Comparison of ENCODE assay signal across 23 cellular contexts in the genomic region with DNA sequence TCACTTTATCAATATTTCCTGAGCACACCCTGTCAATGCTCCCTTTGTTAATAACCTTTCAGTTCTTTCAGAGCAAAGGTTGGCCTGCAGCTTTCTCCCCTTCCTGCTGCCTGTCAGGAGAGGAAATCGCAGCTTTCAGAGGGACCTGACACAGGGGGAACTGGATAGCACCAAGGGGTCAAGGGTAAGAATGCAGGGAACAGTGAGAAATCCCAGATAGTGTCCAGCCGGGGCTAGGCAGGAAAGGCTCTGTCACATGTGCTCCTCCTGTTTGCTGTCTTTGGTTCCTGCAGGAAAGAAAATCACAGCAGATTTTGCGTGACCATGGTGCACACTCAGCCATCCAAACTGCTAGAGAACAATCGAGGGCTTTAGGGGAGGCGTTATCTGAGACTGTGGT.
DNase-seq lines count a peak whose midpoint lies in the region; ATAC-seq, FAIRE-seq and TF ChIP-seq lines count a peak whose summit lies in the region.
"Had no signal": no experiment of that assay in that cellular context is flagged by ENCODE, and none has a peak within 500 bp of the region (broad histone marks: within the 10 kb centered on the region; RNA-seq: fewer than 3 reads in every experiment).

No MANE protein-coding gene starts in this region.

- H3K4me1 ChIP-seq in right cardiac atrium (ENCODE audit: control insufficient read depth, insufficient read depth, low read length) (peaks cover 23% of the 10 kb centered on the region), right atrium auricular region (peaks cover 0 to 64% of the 10 kb centered on the region in 2 donors), endothelial cell of umbilical vein (ENCODE audit: control insufficient read depth, extremely low read depth, insufficient read depth, low read length) (peaks cover 79% of the 10 kb centered on the region), mesendoderm (ENCODE audit: control insufficient read depth, low read depth, low read length) (peaks cover 18% of the 10 kb centered on the region), upper lobe of right lung (peaks cover 64% of the 10 kb centered on the region), tibial artery (peaks cover 0 to 41% (median 19%) of the 10 kb centered on the region in 4 donors)

- H2BK120ac ChIP-seq in mesendoderm (ENCODE audit: low read depth, low read length): no peak overlapping the region

- CTCF ChIA-PET in endothelial cell of umbilical vein (lab: Charles Lee): interaction anchor here (1.9 to 2.1 kb wide), 2 partner anchors 31 to 90 kb away, joined by 5 to 10 read pairs; no protein-coding TSS in a partner anchor

- no peak overlapping the region for H3K23ac ChIP-seq in mesendoderm (ENCODE audit: low read length)

- H4K20me1 ChIP-seq in endothelial cell of umbilical vein (replicated peaks; ENCODE audit: control insufficient read depth, extremely low read depth, insufficient read depth, low read length): no peaks in the 10 kb centered on the region

- peak overlapping the region; percentile 66 for H3K56ac ChIP-seq in mesendoderm (ENCODE audit: low read length)

- dilution Hi-C loops in endothelial cell of umbilical vein (cut with MboI; ENCODE audit: extremely low pct_ligation_motif_present, low sequenced_read_pairs): no loop called here

- peak overlapping the region; percentile 58 for H2BK5ac ChIP-seq in mesendoderm (ENCODE audit: low read length)

- intact Hi-C loops in right cardiac atrium (cut with DNase I) (no loop called here), endothelial cell of umbilical vein (cut with micrococcal nuclease) (loop anchor here (1.0 to 10.0 kb wide), 12 partner anchors 31 to 1653 kb away; a partner anchor contains a TSS), upper lobe of right lung (cut with DNase I) (no loop called here), tibial artery (cut with DNase I; ENCODE audit: low total_unique reads) (no loop called here)

- no peaks in the 10 kb centered on the region for H3K79me1 ChIP-seq in mesendoderm (ENCODE audit: low read length)

- H3K79me2 ChIP-seq in endothelial cell of umbilical vein (ENCODE audit: control insufficient read depth, insufficient read depth, low read length): no peaks in the 10 kb centered on the region
- H3K79me2 ChIP-seq in mesendoderm (ENCODE audit: control insufficient read depth, insufficient read depth, low read length): no peaks in the 10 kb centered on the region

- TF ChIP-seq POLR2A in endothelial cell of umbilical vein (IDR thresholded peaks at IDR 0.05; ENCODE audit: low read depth, low read length): peak; percentile 73

- WGBS in right cardiac atrium: 20% methylated on average over 5 of the region's 5 CpGs
- WGBS in mesendoderm (ENCODE audit: extremely low coverage, insufficient coverage, low lambda C conversion rate): no CpG with 5 or more reads among the region's 5 CpGs

- peak overlapping the region; percentile 12 for H3K18ac ChIP-seq in mesendoderm (ENCODE audit: low read length)

- FAIRE-seq in endothelial cell of umbilical vein (lab: Jason Lieb, UNC): peak; percentile 98
- FAIRE-seq: bronchial epithelial cell, frontal cortex had no signal

- ATAC-seq in right cardiac atrium (peak; percentile 67 to 75), upper lobe of right lung (peak; percentile 56)
- ATAC-seq: sciatic nerve; stimulated activated memory B cell treated with anti-CD40 and anti-IgM and Interleukin-4, amounts not matched to agents 10 μg/mL and 1 μg/mL and 100 μg/mL, for 72 hours had no signal

- H3K9me1 ChIP-seq in endothelial cell of umbilical vein (replicated peaks; ENCODE audit: control insufficient read depth, extremely low read depth, insufficient read depth, low read length): no peaks in the 10 kb centered on the region

- H3K27me3 ChIP-seq in right cardiac atrium (ENCODE audit: control insufficient read depth, insufficient read depth): no peaks in the 10 kb centered on the region
- H3K27me3 ChIP-seq in right atrium auricular region: no peaks in the 10 kb centered on the region
- no peaks in the 10 kb centered on the region for H3K27me3 ChIP-seq in endothelial cell of umbilical vein (ENCODE audit: control insufficient read depth in 2 of 2, insufficient read depth in 2 of 2, low read length in 2 of 2)
- no peaks in the 10 kb centered on the region for H3K27me3 ChIP-seq in mesendoderm (ENCODE audit: insufficient read depth, low read length, poor library complexity)
- H3K27me3 ChIP-seq in upper lobe of right lung: no peaks in the 10 kb centered on the region
- no peaks in the 10 kb centered on the region for H3K27me3 ChIP-seq in tibial artery

- no peak overlapping the region for H4K5ac ChIP-seq in mesendoderm (ENCODE audit: low read length)

- no peak overlapping the region for H2AFZ ChIP-seq in endothelial cell of umbilical vein (ENCODE audit: low read depth, low read length)
- H2AFZ ChIP-seq: GM23248 had no signal

- H2AK5ac ChIP-seq in mesendoderm (ENCODE audit: low read length): no peak overlapping the region

- no peak overlapping the region for H2BK15ac ChIP-seq in mesendoderm (replicated peaks; ENCODE audit: low read depth)

- H3K9ac ChIP-seq in endothelial cell of umbilical vein (replicated peaks; ENCODE audit: extremely low read depth, insufficient read depth, low read length): peak overlapping the region; percentile 22
- no peak overlapping the region for H3K9ac ChIP-seq in mesendoderm (ENCODE audit: low read length)
- H3K9ac ChIP-seq: GM23248 had no signal

- H3K4me2 ChIP-seq in endothelial cell of umbilical vein (ENCODE audit: insufficient read depth, low read length) (peak overlapping the region; percentile 59), mesendoderm (ENCODE audit: low read length) (no peak overlapping the region)

- DNase-seq in right cardiac atrium (peak in 1 of 3 donors; percentile 47), right atrium auricular region (ENCODE audit: low spot score) (no peak), endothelial cell of umbilical vein (ENCODE audit: low read depth, low spot score) (peak; percentile 99), mesendoderm (peak; percentile 62), upper lobe of right lung (no peak), tibial artery (no peak), NCI-H128 (lab: John Stamatoyannopoulos, UW; ENCODE audit: unreplicated experiment) (no peak), inferior parietal cortex (ENCODE audit: extremely low spot score) (no peak)
- DNase-seq: activated CD4-positive, alpha-beta T cell treated with anti-CD3 and anti-CD28 coated beads, Interleukin-2, amount 50 U/mL, for 4 hours; activated CD8-positive, alpha-beta memory T cell treated with anti-CD3 and anti-CD28 coated beads, Interleukin-2, amount 50 U/mL, for 48 hours; activated effector memory CD4-positive, alpha-beta T cell treated with anti-CD3 and anti-CD28 coated beads, Interleukin-2, amount 50 U/mL, for 16 hours; GDM1; GM23248; NCI-H146; NCI-H2171 treated with DMSO at 0.1 percent for 48 hours; SIG-M5 had no signal

- H3K36me3 ChIP-seq in right atrium auricular region (no peaks in the 10 kb centered on the region), endothelial cell of umbilical vein (ENCODE audit: control insufficient read depth in 2 of 2, extremely low read depth in 1 of 2, insufficient read depth in 2 of 2, low read length in 2 of 2) (no peaks in the 10 kb centered on the region), mesendoderm (ENCODE audit: control insufficient read depth, insufficient read depth, low read length) (no peaks in the 10 kb centered on the region), upper lobe of right lung (no peaks in the 10 kb centered on the region), tibial artery (no peaks in the 10 kb centered on the region)
- H3K36me3 ChIP-seq: thoracic aorta had no signal

- no peak overlapping the region for H3K4ac ChIP-seq in mesendoderm (ENCODE audit: low read depth, low read length)

- H3K4me3 ChIP-seq in right cardiac atrium (ENCODE audit: low read length) (no peak overlapping the region), right atrium auricular region (no peak overlapping the region), endothelial cell of umbilical vein (replicated peaks in 1 of 3; ENCODE audit: insufficient read depth in 1 of 3, low read depth in 1 of 3, low read length in 3 of 3) (no peak overlapping the region), mesendoderm (ENCODE audit: low read length) (no peak overlapping the region), upper lobe of right lung (no peak overlapping the region), tibial artery (no peak overlapping the region)
- H3K4me3 ChIP-seq: GM23248, thoracic aorta had no signal

- no peak overlapping the region for H4K8ac ChIP-seq in mesendoderm (ENCODE audit: low read depth, low read length)

- no peak overlapping the region for H3K27ac ChIP-seq in right cardiac atrium (ENCODE audit: low read length)
- H3K27ac ChIP-seq in right atrium auricular region: peak overlapping the region in 1 of 2 donors; percentile 52
- peak overlapping the region; percentile 86 for H3K27ac ChIP-seq in endothelial cell of umbilical vein (ENCODE audit: insufficient read depth, low read depth, low read length)
- no peak overlapping the region for H3K27ac ChIP-seq in mesendoderm (ENCODE audit: low read depth, low read length)
- no peak overlapping the region for H3K27ac ChIP-seq in upper lobe of right lung
- no peak overlapping the region for H3K27ac ChIP-seq in tibial artery
- H3K27ac ChIP-seq: epithelial cell of prostate, GM23248, HL-60, thoracic aorta had no signal

- TF ChIP-seq CTCF in right atrium auricular region (IDR thresholded peaks at IDR 0.05) (no peak), endothelial cell of umbilical vein (IDR thresholded peaks at IDR 0.05; ENCODE audit: extremely low read depth in 1 of 2, insufficient read depth in 1 of 2, low read depth in 1 of 2, low read length in 2 of 2) (no peak), upper lobe of right lung (IDR thresholded peaks at IDR 0.05) (no peak), tibial artery (IDR thresholded peaks at IDR 0.05) (no peak)

- BruUV-seq in endothelial cell of umbilical vein (replicated peaks; lab: Mats Ljungman, UMichigan): no TSS peak

- H3K9me3 ChIP-seq in right cardiac atrium (ENCODE audit: control insufficient read depth, low read length) (no peaks in the 10 kb centered on the region), right atrium auricular region (no peaks in the 10 kb centered on the region), endothelial cell of umbilical vein (replicated peaks; ENCODE audit: control insufficient read depth, insufficient read depth, low read length) (no peaks in the 10 kb centered on the region), upper lobe of right lung (no peaks in the 10 kb centered on the region), tibial artery (no peaks in the 10 kb centered on the region)
- H3K9me3 ChIP-seq: thoracic aorta had no signal

- POLR2A ChIA-PET in endothelial cell of umbilical vein (lab: Charles Lee): interaction anchor here (0.5 to 1.7 kb wide), 2 partner anchors 156 to 1568 kb away, joined by 3 to 6 read pairs; a partner anchor contains a TSS

TF ChIP-seq in endothelial cell of umbilical vein, 7 proteins besides CTCF, POLR2A, EP300 and RAD21 (continues in another document):
- TF ChIP-seq JUN (IDR thresholded peaks at IDR 0.05; ENCODE audit: borderline replicate concordance, insufficient read depth, insufficient read length, low read depth) (peak; percentile 59), GATA2 (IDR thresholded peaks at IDR 0.05; ENCODE audit: insufficient read depth, insufficient read length, low read depth, low read length) (peak; percentile 99), FOS (IDR thresholded peaks at IDR 0.05; ENCODE audit: borderline replicate concordance, insufficient read depth, low read length) (peak; percentile 89)

Comparison
In these comparisons a context has a peak if more than half of its experiments do, and no peak if none do; other contexts are left out.
1. DNase-seq: peak in endothelial cell of umbilical vein (single experiment) and mesendoderm (single experiment); none in right atrium auricular region (single experiment), upper lobe of right lung (single experiment), tibial artery (0 of 2), NCI-H128 (single experiment) and inferior parietal cortex (single experiment).